28 cellular contexts compared by ENCODE assay signal in the genomic region with DNA sequence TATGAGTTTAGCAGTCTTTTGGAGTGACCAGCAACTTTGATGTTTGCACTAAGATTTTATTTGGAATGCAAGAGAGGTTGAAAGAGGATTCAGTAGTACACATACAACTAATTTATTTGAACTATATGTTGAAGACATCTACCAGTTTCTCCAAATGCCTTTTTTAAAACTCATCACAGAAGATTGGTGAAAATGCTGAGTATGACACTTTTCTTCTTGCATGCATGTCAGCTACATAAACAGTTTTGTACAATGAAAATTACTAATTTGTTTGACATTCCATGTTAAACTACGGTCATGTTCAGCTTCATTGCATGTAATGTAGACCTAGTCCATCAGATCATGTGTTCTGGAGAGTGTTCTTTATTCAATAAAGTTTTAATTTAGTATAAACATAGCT. TPM values are rescaled to one million over a fixed set of nuclear protein-coding genes. Genes with fewer than 3 reads are reported as not detected.
"Had no signal": no experiment of that assay in that cellular context is flagged by ENCODE, and none has a peak within 500 bp of the region (broad histone marks: within the 10 kb centered on the region; RNA-seq: fewer than 3 reads in every experiment).

No MANE protein-coding gene starts in this region.

- H3K4me1 Mint-ChIP-seq: activated naive CD8-positive, alpha-beta T cell treated with anti-CD3 and anti-CD28 coated beads, Interleukin-2, amount 10 ng/mL, durations not matched to agents 7 days and 5 days; central memory CD8-positive, alpha-beta T cell had no signal

- H3K9ac ChIP-seq: SK-N-SH had no signal

- H3K36me3 Mint-ChIP-seq: activated naive CD8-positive, alpha-beta T cell treated with anti-CD3 and anti-CD28 coated beads, Interleukin-2, amount 10 ng/mL, durations not matched to agents 7 days and 5 days had no signal

- H3K27ac Mint-ChIP-seq: activated CD8-positive, alpha-beta T cell treated with anti-CD3 and anti-CD28 coated beads, Interleukin-2, amount 10 ng/mL, durations not matched to agents 7 days and 5 days; activated naive CD8-positive, alpha-beta T cell treated with anti-CD3 and anti-CD28 coated beads, Interleukin-2, amount 10 ng/mL, durations not matched to agents 7 days and 5 days had no signal

- DNase-seq: activated CD4-positive, alpha-beta T cell treated with anti-CD3 and anti-CD28 coated beads for 4 hours; activated CD4-positive, alpha-beta T cell treated with anti-CD3 and anti-CD28 coated beads, Interleukin-2, amount 50 U/mL, for 4 hours; activated CD8-positive, alpha-beta memory T cell treated with anti-CD3 and anti-CD28 coated beads, Interleukin-2, amount 50 U/mL, for 48 hours; activated CD8-positive, alpha-beta T cell treated with anti-CD3 and anti-CD28 coated beads, Interleukin-2, amount 10 ng/mL, durations not matched to agents 7 days and 5 days; activated naive CD4-positive, alpha-beta T cell treated with anti-CD3 and anti-CD28 coated beads, Interleukin-2, amount 50 U/mL, for 16 hours; activated naive CD8-positive, alpha-beta T cell treated with anti-CD3 and anti-CD28 coated beads, Interleukin-2, amount 10 ng/mL, durations not matched to agents 7 days and 5 days; activated T-cell treated with anti-CD3 and anti-CD28 coated beads, Interleukin-2, amount 50 U/mL, for 1 hour; adrenal gland; anterior cingulate cortex; KG1; NCI-H1048; NCI-H146; NCI-H1930; NCI-H2107; NCI-H345; NCI-H510A; NCI-H526 treated with DMSO at 0.1 percent for 48 hours; NCI-H82; Right ventricle myocardium superior; SJCRH30; SK-N-SH; T-helper 1 cell had no signal

- H3K9me2 ChIP-seq: SK-N-SH had no signal

- H3K27me3 ChIP-seq: adrenal gland, SJCRH30 had no signal

- H3K4me3 ChIP-seq: adrenal gland, SJCRH30 had no signal

- H3K27me3 Mint-ChIP-seq: activated naive CD8-positive, alpha-beta T cell treated with anti-CD3 and anti-CD28 coated beads, Interleukin-2, amount 10 ng/mL, durations not matched to agents 7 days and 5 days had no signal

- ATAC-seq: activated CD4-positive, CD25-positive, alpha-beta regulatory T cell treated with anti-CD3 and anti-CD28 coated beads, Interleukin-2, amount 50 U/mL, for 24 hours; activated CD8-positive, alpha-beta T cell treated with anti-CD3 and anti-CD28 coated beads, Interleukin-2, amount 10 ng/mL, durations not matched to agents 7 days and 5 days; Panc1 had no signal

- H3K9me3 ChIP-seq: adrenal gland, SJCRH30, SK-N-SH had no signal

- H3K27ac ChIP-seq: adrenal gland, RWPE1, SJCRH30, VCaP had no signal

- H3K4me1 ChIP-seq: SJCRH30 had no signal

- H3K36me3 ChIP-seq: SJCRH30 had no signal

- H3K4me3 Mint-ChIP-seq: activated CD8-positive, alpha-beta T cell treated with anti-CD3 and anti-CD28 coated beads, Interleukin-2, amount 10 ng/mL, durations not matched to agents 7 days and 5 days; activated naive CD8-positive, alpha-beta T cell treated with anti-CD3 and anti-CD28 coated beads, Interleukin-2, amount 10 ng/mL, durations not matched to agents 7 days and 5 days; central memory CD8-positive, alpha-beta T cell had no signal

- H3K4me2 ChIP-seq: SK-N-SH had no signal

- H3K9me3 Mint-ChIP-seq: activated naive CD8-positive, alpha-beta T cell treated with anti-CD3 and anti-CD28 coated beads, Interleukin-2, amount 10 ng/mL, durations not matched to agents 7 days and 5 days; central memory CD8-positive, alpha-beta T cell had no signal

RNA-seq across cellular contexts. Expression of a gene that starts 13.9 kb away (rescaled TPM):
- total RNA-seq: activated CD8-positive, alpha-beta T cell treated with anti-CD3 and anti-CD28 coated beads, Interleukin-2, amount 10 ng/mL, durations not matched to agents 7 days and 5 days; activated naive CD8-positive, alpha-beta T cell treated with anti-CD3 and anti-CD28 coated beads, Interleukin-2, amount 10 ng/mL, durations not matched to agents 7 days and 5 days; OCI-LY7 had no signal
